ENCODE assay signal across 1 cellular context in the genomic region with DNA sequence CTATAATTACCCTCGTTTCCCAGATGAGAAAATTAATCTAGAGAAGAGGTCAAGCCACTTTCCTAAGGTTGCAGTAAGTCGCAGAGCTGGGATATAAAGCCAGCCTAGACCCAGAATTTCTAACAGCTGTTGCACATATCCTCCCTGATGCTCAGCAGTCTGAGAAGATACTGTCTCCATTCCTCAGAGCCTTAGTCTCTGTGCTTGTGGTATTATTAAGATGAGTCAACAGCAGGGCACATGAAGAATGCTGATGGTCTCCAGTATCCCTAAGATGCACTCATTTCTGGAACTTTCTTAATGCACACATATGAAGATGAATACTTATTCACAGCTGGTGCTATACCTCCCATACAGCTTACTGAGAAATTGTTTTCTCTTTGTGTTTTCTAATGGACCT.
TF ChIP-seq lines count a peak whose summit lies in the region.

No MANE protein-coding gene starts in this region.

TF ChIP-seq in HepG2, 621 proteins besides CTCF, POLR2A, EP300 and RAD21 (continued from another document):
- no peak for TF ChIP-seq CEBPZ (IDR thresholded peaks at IDR 0.05; ENCODE audit: low read length)
